Comparison of ENCODE assay signal across 13 cellular contexts in genomic region chr4:151195801-151196200, GRCh38.
DNase-seq lines count a peak whose midpoint lies in the region; ATAC-seq and TF ChIP-seq lines count a peak whose summit lies in the region.
"Had no signal": no experiment of that assay in that cellular context is flagged by ENCODE, and none has a peak within 500 bp of the region (broad histone marks: within the 10 kb centered on the region; RNA-seq: fewer than 3 reads in every experiment).

No MANE protein-coding gene starts in this region.

- CTCF ChIA-PET in Calu3 (lab: Charles Lee), result interaction anchor here (0.6 to 0.7 kb wide), 4 partner anchors 11 to 1258 kb away, joined by 3 to 5 read pairs (median 4); no protein-coding TSS in a partner anchor
- CTCF ChIA-PET in SK-N-SH (lab: Yijun Ruan, JAX), result no interaction called here

- no peaks in the 10 kb centered on the region for H3K36me3 Mint-ChIP-seq in Calu3 (ENCODE audit: insufficient read depth, unreplicated experiment)
- H3K36me3 Mint-ChIP-seq in glutamatergic neuron (ENCODE audit: unreplicated experiment), result peaks cover 6% of the 10 kb centered on the region

- peaks cover 19% of the 10 kb centered on the region for H3K4me1 Mint-ChIP-seq in Calu3 (ENCODE audit: low read depth, unreplicated experiment)
- H3K4me1 Mint-ChIP-seq in glutamatergic neuron (ENCODE audit: low read depth, unreplicated experiment), result no peaks in the 10 kb centered on the region
- H3K4me1 Mint-ChIP-seq: activated CD4-positive, alpha-beta T cell treated with anti-CD3 and anti-CD28 coated beads for 36 hours had no signal

- TF ChIP-seq CTCF in Calu3 (IDR thresholded peaks at IDR 0.05; ENCODE audit: unreplicated experiment), result no peak
- no peak for TF ChIP-seq CTCF in SK-N-SH (IDR thresholded peaks at IDR 0.05)
- TF ChIP-seq CTCF in fibroblast of mammary gland (conservative IDR thresholded peaks at IDR 0.05; ENCODE audit: control insufficient read depth, insufficient read depth, low read depth, low read length), result no peak
- no peak for TF ChIP-seq CTCF in coronary artery (IDR thresholded peaks at IDR 0.05)
- no peak for TF ChIP-seq CTCF in glutamatergic neuron (IDR thresholded peaks at IDR 0.05; ENCODE audit: partially characterized antibody, unreplicated experiment)

- peak overlapping the region; percentile 79; the same call in 1 of the 2 replicates for H2AFZ ChIP-seq in SK-N-SH (ENCODE audit: low read depth)
- H2AFZ ChIP-seq: GM23338 had no signal

- intact Hi-C loops in Calu3 (cut with micrococcal nuclease; ENCODE audit: unreplicated experiment), result no loop called here

- no peaks in the 10 kb centered on the region for H3K9me3 Mint-ChIP-seq in Calu3 (ENCODE audit: low read depth, unreplicated experiment)
- H3K9me3 Mint-ChIP-seq in glutamatergic neuron (ENCODE audit: unreplicated experiment), result peaks cover 1% of the 10 kb centered on the region

- 8% methylated on average over 5 of the region's 5 CpGs for WGBS in SK-N-SH (ENCODE audit: low lambda C conversion rate)

- H3K36me3 ChIP-seq in SK-N-SH (replicated peaks in 1 of 2; ENCODE audit: control insufficient read depth in 1 of 2, insufficient read depth in 2 of 2, low read length in 1 of 2), result peaks cover 0 to 4% of the 10 kb centered on the region in 2 experiments
- H3K36me3 ChIP-seq: neutrophil had no signal

- TF ChIP-seq EP300 in SK-N-SH (IDR thresholded peaks at IDR 0.05; ENCODE audit: borderline replicate concordance in 1 of 2, low read depth in 1 of 2, low read length in 1 of 2), result no peak

- H3K27ac ChIP-seq in SK-N-SH (ENCODE audit: low read depth in 2 of 2, low read length in 1 of 2) (peak overlapping the region in 1 of 2 experiments; percentile 84; a peak in 2 of 4 replicates), coronary artery (no peak overlapping the region)
- H3K27ac ChIP-seq: neutrophil had no signal

- H3K4me3 Mint-ChIP-seq in Calu3 (ENCODE audit: low read depth, unreplicated experiment) (peak overlapping the region; percentile 58), glutamatergic neuron (ENCODE audit: unreplicated experiment) (no peak overlapping the region)
- H3K4me3 Mint-ChIP-seq: activated CD4-positive, alpha-beta T cell treated with anti-CD3 and anti-CD28 coated beads for 36 hours; activated naive CD8-positive, alpha-beta T cell; GM23338 had no signal

- POLR2A ChIA-PET in SK-N-SH (lab: Yijun Ruan, JAX), result no interaction called here

- H3K27me3 ChIP-seq in SK-N-SH (ENCODE audit: insufficient read depth), result no peaks in the 10 kb centered on the region
- H3K27me3 ChIP-seq: neutrophil had no signal

- H3K4me2 ChIP-seq in SK-N-SH, result peak overlapping the region; percentile 62
- H3K4me2 ChIP-seq: GM23338 had no signal

- peak; percentile 50 for DNase-seq in Calu3
- no peak for DNase-seq in SK-N-SH
- DNase-seq in fibroblast of mammary gland (ENCODE audit: low read depth), result peak; percentile 85
- DNase-seq in renal cortical epithelial cell (ENCODE audit: low read depth), result peak; percentile 58
- no peak for DNase-seq in kidney glomerular epithelial cell (lab: John Stamatoyannopoulos, UW)
- DNase-seq in coronary artery (ENCODE audit: low spot score), result no peak
- DNase-seq in glutamatergic neuron, result no peak
- DNase-seq: activated CD4-positive, alpha-beta T cell treated with anti-CD3 and anti-CD28 coated beads for 36 hours; NCI-H187 had no signal

- H3K4me3 ChIP-seq in SK-N-SH (ENCODE audit: low read depth in 2 of 2, low read length in 1 of 2) (no peak overlapping the region), fibroblast of mammary gland (ENCODE audit: control insufficient read depth, low read depth, low read length) (no peak overlapping the region), coronary artery (no peak overlapping the region)
- H3K4me3 ChIP-seq: GM23338 had no signal

- no peak for TF ChIP-seq RAD21 in SK-N-SH (IDR thresholded peaks at IDR 0.05; ENCODE audit: low read length)

- no peaks in the 10 kb centered on the region for H3K9me2 ChIP-seq in SK-N-SH

- peaks cover 0 to 5% of the 10 kb centered on the region in 2 experiments; a peak in 2 of 4 replicates for H3K4me1 ChIP-seq in SK-N-SH (ENCODE audit: control insufficient read depth in 1 of 2, insufficient read depth in 2 of 2, low read depth in 1 of 2, low read length in 1 of 2)

- H4K20me1 ChIP-seq in SK-N-SH (ENCODE audit: insufficient read depth), result no peaks in the 10 kb centered on the region

- no peak for ATAC-seq in GM21390 (IDR thresholded peaks at IDR 0.05; ENCODE audit: unreplicated experiment)
- ATAC-seq: activated CD4-positive, alpha-beta T cell treated with anti-CD3 and anti-CD28 coated beads for 36 hours; GM23338 had no signal

- H3K27me3 Mint-ChIP-seq in Calu3 (ENCODE audit: unreplicated experiment) (no peaks in the 10 kb centered on the region), glutamatergic neuron (ENCODE audit: unreplicated experiment) (no peaks in the 10 kb centered on the region)

- no peaks in the 10 kb centered on the region for H3K9me3 ChIP-seq in SK-N-SH
- H3K9me3 ChIP-seq: neutrophil had no signal

- BruUV-seq in Calu3 (replicated peaks; lab: Mats Ljungman, UMichigan), result no TSS peak

- peak overlapping the region; percentile 50; the same call in 1 of the 2 replicates for H3K9ac ChIP-seq in SK-N-SH

- H3F3A ChIP-seq in SK-N-SH (replicated peaks; ENCODE audit: insufficient read depth), result peaks cover 13% of the 10 kb centered on the region

- H3K27ac Mint-ChIP-seq in Calu3 (ENCODE audit: unreplicated experiment) (peak overlapping the region; percentile 96), glutamatergic neuron (ENCODE audit: unreplicated experiment) (no peak overlapping the region)
- H3K27ac Mint-ChIP-seq: activated CD4-positive, alpha-beta T cell treated with anti-CD3 and anti-CD28 coated beads for 36 hours; activated naive CD8-positive, alpha-beta T cell; GM23338 had no signal

- H3K79me2 ChIP-seq in SK-N-SH (ENCODE audit: insufficient read depth), result peaks cover 40% of the 10 kb centered on the region

TF ChIP-seq in SK-N-SH, 30 proteins besides CTCF, POLR2A, EP300 and RAD21:
- TF ChIP-seq MEF2A (IDR thresholded peaks at IDR 0.05; ENCODE audit: borderline replicate concordance, low read depth), result no peak
TF ChIP-seq in SK-N-SH: peak in this region for 0.

Comparison
In these comparisons a context has a peak if more than half of its experiments do, and no peak if none do; other contexts are left out.
1. DNase-seq: peak in Calu3 (single experiment), fibroblast of mammary gland (single experiment) and renal cortical epithelial cell (single experiment); none in SK-N-SH (single experiment), kidney glomerular epithelial cell (single experiment), coronary artery (single experiment) and glutamatergic neuron (single experiment).